ENCODE assay signal across 10 cellular contexts in genomic region chr13:28268800-28269223, GRCh38.
DNase-seq lines count a peak whose midpoint lies in the region; ATAC-seq and TF ChIP-seq lines count a peak whose summit lies in the region.
"Had no signal": no experiment of that assay in that cellular context is flagged by ENCODE, and none has a peak within 500 bp of the region (broad histone marks: within the 10 kb centered on the region; RNA-seq: fewer than 3 reads in every experiment).

No MANE protein-coding gene starts in this region.

- no peak overlapping the region for H2AFZ ChIP-seq in SU-DHL-6 (ENCODE audit: low read depth, low read length, severe bottlenecking)

- H3K9me3 ChIP-seq in SU-DHL-6 (ENCODE audit: insufficient read depth, low read length) (peaks cover 9% of the 10 kb centered on the region; the same call in 1 of the 2 replicates), spleen (peaks cover 0 to 9% (median 0%) of the 10 kb centered on the region in 8 donors)

- no peaks in the 10 kb centered on the region for H4K20me1 ChIP-seq in SU-DHL-6 (ENCODE audit: low read depth, low read length)

- TF ChIP-seq POLR2A in spleen (IDR thresholded peaks at IDR 0.05), result no peak

- H3K4me2 ChIP-seq in SU-DHL-6 (ENCODE audit: low read depth, low read length, poor library complexity, severe bottlenecking), result peak overlapping the region; percentile 89

- H3K4me3 ChIP-seq in SU-DHL-6 (ENCODE audit: insufficient read depth, low read length, poor library complexity, severe bottlenecking) (peak overlapping the region; percentile 16), spleen (no peak overlapping the region)

- H3K27ac ChIP-seq in SU-DHL-6 (ENCODE audit: low read depth, low read length) (peak overlapping the region; percentile 99), spleen (peak overlapping the region in 2 of 8 donors; percentile 6 to 25), caudate nucleus (ENCODE audit: low read depth, low read length) (no peak overlapping the region)

- H3K4me1 ChIP-seq in spleen, result peaks cover 0 to 23% (median 13%) of the 10 kb centered on the region in 6 donors

- H3F3A ChIP-seq in SU-DHL-6 (ENCODE audit: insufficient read depth), result peaks cover 23% of the 10 kb centered on the region

- H3K79me2 ChIP-seq in SU-DHL-6 (ENCODE audit: insufficient read depth, low read length), result no peaks in the 10 kb centered on the region

- no peaks in the 10 kb centered on the region for H3K9me2 ChIP-seq in SU-DHL-6 (replicated peaks; ENCODE audit: insufficient read depth, low read length)

- peak overlapping the region; percentile 22; the same call in 1 of the 2 replicates for H3K9ac ChIP-seq in SU-DHL-6 (ENCODE audit: low read length)

- intact Hi-C loops in spleen (cut with DNase I; ENCODE audit: low total_unique reads), result no loop called here
- intact Hi-C loops in left ventricle myocardium superior (cut with micrococcal nuclease), result no loop called here

- ATAC-seq in GM19438 (IDR thresholded peaks at IDR 0.05; ENCODE audit: low read depth, unreplicated experiment) (peak; percentile 98), HG03139 (IDR thresholded peaks at IDR 0.05; ENCODE audit: unreplicated experiment) (peak; percentile 94), left ventricle myocardium superior (no peak)
- ATAC-seq: PC-3 had no signal

- H3K36me3 ChIP-seq in SU-DHL-6 (ENCODE audit: low read length) (peaks cover 48% of the 10 kb centered on the region), spleen (peaks cover 2 to 91% (median 58%) of the 10 kb centered on the region in 6 donors)

- DNase-seq in GDM1 (lab: John Stamatoyannopoulos, UW) (peak; percentile 68), spleen (no peak), caudate nucleus (lab: John Stamatoyannopoulos, UW) (no peak), NCI-H2171 (lab: John Stamatoyannopoulos, UW) (no peak), left ventricle myocardium superior (no peak)
- DNase-seq: aorta, PC-3 had no signal

- TF ChIP-seq CTCF in SU-DHL-6 (IDR thresholded peaks at IDR 0.05; ENCODE audit: insufficient read depth, low read length, poor library complexity, severe bottlenecking), result no peak
- TF ChIP-seq CTCF in spleen (IDR thresholded peaks at IDR 0.05 in 8 of 11, conservative IDR thresholded peaks at IDR 0.05 in 3 of 11), result no peak

- no peaks in the 10 kb centered on the region for H3K27me3 ChIP-seq in SU-DHL-6 (ENCODE audit: low read length)
- H3K27me3 ChIP-seq in spleen (replicated peaks in 1 of 7), result no peaks in the 10 kb centered on the region
